Comparison of ENCODE assay signal across 17 cellular contexts in the genomic region with DNA sequence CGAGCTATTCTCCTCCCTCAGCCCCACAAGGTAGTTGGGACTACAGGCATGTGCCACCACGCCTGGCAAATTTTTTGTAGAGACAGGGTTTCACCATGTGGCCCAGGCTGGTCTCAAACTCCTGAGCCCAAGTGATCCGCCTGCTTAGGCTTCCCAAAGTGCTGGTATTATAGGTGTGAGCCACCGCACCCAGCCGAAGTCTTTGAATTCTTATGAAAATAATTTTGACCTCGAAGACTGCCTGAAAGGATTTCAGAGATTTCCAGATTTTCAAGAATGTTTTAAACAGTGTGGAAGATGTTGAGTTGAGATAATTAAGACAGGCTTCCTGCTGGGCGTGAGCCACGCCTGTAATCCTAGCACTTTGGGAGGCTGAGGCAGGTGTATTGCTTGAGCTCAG. TPM values are rescaled to one million over a fixed set of nuclear protein-coding genes. Genes with fewer than 3 reads are reported as not detected.
DNase-seq lines count a peak whose midpoint lies in the region; ATAC-seq lines count a peak whose summit lies in the region.
"Had no signal": no experiment of that assay in that cellular context is flagged by ENCODE, and none has a peak within 500 bp of the region (broad histone marks: within the 10 kb centered on the region; RNA-seq: fewer than 3 reads in every experiment).

No MANE protein-coding gene starts in this region.

- POLR2A ChIA-PET in activated CD4-positive, alpha-beta T cell treated with anti-CD3 and anti-CD28 coated beads for 36 hours (lab: Charles Lee) = interaction anchor here (0.6 kb wide), 1 partner anchor 26 kb away, joined by 3 read pairs; no protein-coding TSS in a partner anchor

- no peak for DNase-seq in activated CD4-positive, alpha-beta T cell treated with anti-CD3 and anti-CD28 coated beads for 36 hours
- no peak for DNase-seq in activated CD4-positive, alpha-beta T cell treated with anti-CD3 and anti-CD28 coated beads for 48 hours
- no peak for DNase-seq in activated T-cell treated with anti-CD3 and anti-CD28 coated beads, Interleukin-2, amount 50 U/mL, for 24 hours
- DNase-seq in activated T-cell treated with anti-CD3 and anti-CD28 coated beads, Interleukin-2, amount 50 U/mL, for 48 hours = no peak
- DNase-seq in T-helper 17 cell (no peak), NCI-H2227 (lab: John Stamatoyannopoulos, UW; ENCODE audit: unreplicated experiment) (no peak)
- DNase-seq: CD4-positive, alpha-beta memory T cell; DMS153; DMS79; GDM1; GM23248 had no signal

- no peaks in the 10 kb centered on the region for H3K27me3 Mint-ChIP-seq in activated CD4-positive, alpha-beta T cell treated with anti-CD3 and anti-CD28 coated beads for 36 hours
- H3K27me3 Mint-ChIP-seq in activated T-cell treated with anti-CD3 and anti-CD28 coated beads, Interleukin-2, amount 50 U/mL, for 24 hours = no peaks in the 10 kb centered on the region
- no peaks in the 10 kb centered on the region for H3K27me3 Mint-ChIP-seq in T-helper 17 cell
- H3K27me3 Mint-ChIP-seq in stimulated activated memory B cell treated with anti-CD40 and anti-IgM and Interleukin-4, amounts not matched to agents 10 μg/mL and 1 μg/mL and 100 μg/mL, for 72 hours = no peaks in the 10 kb centered on the region
- H3K27me3 Mint-ChIP-seq: CD4-positive, alpha-beta memory T cell had no signal

- intact Hi-C loops in activated CD4-positive, alpha-beta T cell treated with anti-CD3 and anti-CD28 coated beads for 36 hours (cut with DNase I, micrococcal nuclease) = no loop called here

- CTCF ChIA-PET in activated CD4-positive, alpha-beta T cell treated with anti-CD3 and anti-CD28 coated beads for 36 hours (lab: Charles Lee) = no interaction called here

- H3K27ac Mint-ChIP-seq in activated CD4-positive, alpha-beta T cell treated with anti-CD3 and anti-CD28 coated beads for 36 hours = peak overlapping the region; percentile 31
- H3K27ac Mint-ChIP-seq in activated T-cell treated with anti-CD3 and anti-CD28 coated beads, Interleukin-2, amount 50 U/mL, for 24 hours = peak overlapping the region; percentile 57
- H3K27ac Mint-ChIP-seq in T-helper 17 cell = peak overlapping the region; percentile 61
- peak overlapping the region; percentile 31 for H3K27ac Mint-ChIP-seq in stimulated activated memory B cell treated with anti-CD40 and anti-IgM and Interleukin-4, amounts not matched to agents 10 μg/mL and 1 μg/mL and 100 μg/mL, for 72 hours

- no peaks in the 10 kb centered on the region for H3K9me3 ChIP-seq in T-helper 17 cell (ENCODE audit: control insufficient read depth, low read length, poor library complexity, severe bottlenecking)
- H3K9me3 ChIP-seq: A549, BLaER1, HAP-1 had no signal

- no peaks in the 10 kb centered on the region for H3K9me3 Mint-ChIP-seq in activated CD4-positive, alpha-beta T cell treated with anti-CD3 and anti-CD28 coated beads for 36 hours (ENCODE audit: low read depth)
- no peaks in the 10 kb centered on the region for H3K9me3 Mint-ChIP-seq in activated T-cell treated with anti-CD3 and anti-CD28 coated beads, Interleukin-2, amount 50 U/mL, for 24 hours
- no peaks in the 10 kb centered on the region for H3K9me3 Mint-ChIP-seq in stimulated activated memory B cell treated with anti-CD40 and anti-IgM and Interleukin-4, amounts not matched to agents 10 μg/mL and 1 μg/mL and 100 μg/mL, for 72 hours
- H3K9me3 Mint-ChIP-seq: CD14-positive monocyte had no signal

- peaks cover 50% of the 10 kb centered on the region for H3K36me3 Mint-ChIP-seq in activated CD4-positive, alpha-beta T cell treated with anti-CD3 and anti-CD28 coated beads for 36 hours (ENCODE audit: low read depth)
- peaks cover 91% of the 10 kb centered on the region for H3K36me3 Mint-ChIP-seq in activated T-cell treated with anti-CD3 and anti-CD28 coated beads, Interleukin-2, amount 50 U/mL, for 24 hours (ENCODE audit: low read depth)
- H3K36me3 Mint-ChIP-seq in T-helper 17 cell (ENCODE audit: low read depth) = no peaks in the 10 kb centered on the region
- H3K36me3 Mint-ChIP-seq in stimulated activated memory B cell treated with anti-CD40 and anti-IgM and Interleukin-4, amounts not matched to agents 10 μg/mL and 1 μg/mL and 100 μg/mL, for 72 hours = peaks cover 33% of the 10 kb centered on the region

- ATAC-seq in activated CD4-positive, alpha-beta T cell treated with anti-CD3 and anti-CD28 coated beads for 36 hours = no peak
- ATAC-seq in T-helper 17 cell (no peak), HG03135 (IDR thresholded peaks at IDR 0.05; ENCODE audit: unreplicated experiment) (no peak)
- no peak for ATAC-seq in stimulated activated memory B cell treated with anti-CD40 and anti-IgM and Interleukin-4, amounts not matched to agents 10 μg/mL and 1 μg/mL and 100 μg/mL, for 72 hours
- ATAC-seq: A549 had no signal

- no peak overlapping the region for H3K4me3 Mint-ChIP-seq in activated CD4-positive, alpha-beta T cell treated with anti-CD3 and anti-CD28 coated beads for 36 hours
- no peak overlapping the region for H3K4me3 Mint-ChIP-seq in activated T-cell treated with anti-CD3 and anti-CD28 coated beads, Interleukin-2, amount 50 U/mL, for 24 hours
- no peak overlapping the region for H3K4me3 Mint-ChIP-seq in T-helper 17 cell
- H3K4me3 Mint-ChIP-seq in stimulated activated memory B cell treated with anti-CD40 and anti-IgM and Interleukin-4, amounts not matched to agents 10 μg/mL and 1 μg/mL and 100 μg/mL, for 72 hours = no peak overlapping the region
- H3K4me3 Mint-ChIP-seq: CD14-positive monocyte; CD4-positive, alpha-beta memory T cell had no signal

- peaks cover 35% of the 10 kb centered on the region for H3K4me1 Mint-ChIP-seq in activated CD4-positive, alpha-beta T cell treated with anti-CD3 and anti-CD28 coated beads for 36 hours
- H3K4me1 Mint-ChIP-seq in activated T-cell treated with anti-CD3 and anti-CD28 coated beads, Interleukin-2, amount 50 U/mL, for 24 hours (ENCODE audit: low read depth) = peaks cover 39% of the 10 kb centered on the region
- H3K4me1 Mint-ChIP-seq in T-helper 17 cell = peaks cover 27% of the 10 kb centered on the region
- H3K4me1 Mint-ChIP-seq in stimulated activated memory B cell treated with anti-CD40 and anti-IgM and Interleukin-4, amounts not matched to agents 10 μg/mL and 1 μg/mL and 100 μg/mL, for 72 hours = peaks cover 31% of the 10 kb centered on the region

RNA-seq across cellular contexts. Expression of a gene that starts 5.0 kb away (rescaled TPM):
- 100 to 1,000 TPM; 342 to 425 TPM for total RNA-seq in activated CD4-positive, alpha-beta T cell treated with anti-CD3 and anti-CD28 coated beads for 36 hours
- 100 to 1,000 TPM; 101 to 102 TPM for total RNA-seq in T-helper 17 cell

RNA-seq across cellular contexts. Expression of a gene that starts 48.7 kb away (rescaled TPM):
- total RNA-seq in activated CD4-positive, alpha-beta T cell treated with anti-CD3 and anti-CD28 coated beads for 36 hours = 10 to 100 TPM; 20.3 to 25.3 TPM
- 10 to 100 TPM; 87.1 to 90.2 TPM for total RNA-seq in T-helper 17 cell

RNA-seq across cellular contexts. Expression of a gene that starts 49.7 kb away (rescaled TPM):
- 10 to 100 TPM; 31.2 to 32.3 TPM for total RNA-seq in activated CD4-positive, alpha-beta T cell treated with anti-CD3 and anti-CD28 coated beads for 36 hours
- total RNA-seq in T-helper 17 cell = 10 to 100 TPM; 35.5 to 38.0 TPM
